In the genomic region with DNA sequence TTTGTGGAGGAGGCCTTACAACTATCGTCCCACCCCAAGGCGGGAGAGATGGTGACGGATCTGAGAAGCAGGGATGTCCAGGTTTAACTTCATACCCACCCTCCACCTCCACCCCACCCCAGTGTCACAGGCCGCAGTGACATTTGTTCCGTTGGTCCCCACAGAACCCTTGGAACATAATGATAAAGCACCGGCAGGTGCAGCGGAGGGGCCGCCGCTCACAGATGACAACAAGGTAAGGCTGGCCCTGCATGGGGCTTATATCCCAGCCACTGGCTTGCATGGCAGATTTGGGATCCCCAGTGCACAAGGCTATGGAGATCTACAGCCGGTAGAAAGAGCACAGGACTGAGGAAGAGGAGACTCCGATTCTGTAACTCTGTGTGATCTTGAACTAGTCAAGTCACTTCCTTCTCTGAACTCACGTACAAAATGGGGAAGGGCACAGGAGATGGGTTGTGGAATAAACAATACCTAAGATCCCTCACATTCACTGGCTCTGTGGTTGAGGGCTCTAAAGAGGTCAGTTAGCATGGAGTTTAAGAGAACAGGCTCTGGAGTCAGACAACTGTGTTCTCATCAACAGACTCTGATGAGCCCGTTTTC, we compare ENCODE assay signal across 8 cellular contexts. TPM values are rescaled to one million over a fixed set of nuclear protein-coding genes. Genes with fewer than 3 reads are reported as not detected.
DNase-seq lines count a peak whose midpoint lies in the region; ATAC-seq lines count a peak whose summit lies in the region.

No MANE protein-coding gene starts in this region.

- peaks cover 7% of the 10 kb centered on the region for H3K36me3 ChIP-seq in iPS-15b (ENCODE audit: control insufficient read depth, insufficient read depth, low read length)

- H3K27ac Mint-ChIP-seq in activated T-helper 17 cell treated with anti-CD3 and anti-CD28 coated beads, Interleukin-2, amount 50 U/mL, for 72 hours: peak overlapping the region; percentile 94
- H3K27ac Mint-ChIP-seq in stimulated activated naive CD8-positive, alpha-beta T cell treated with anti-CD3 and anti-CD28 coated beads, Interleukin-15, amount 100 ng/mL, for 72 hours: peak overlapping the region; percentile 94 to 97

- peaks cover 52% of the 10 kb centered on the region for H3K36me3 Mint-ChIP-seq in activated T-helper 17 cell treated with anti-CD3 and anti-CD28 coated beads, Interleukin-2, amount 50 U/mL, for 72 hours (ENCODE audit: low read depth)

- H3K9me3 Mint-ChIP-seq in activated T-helper 17 cell treated with anti-CD3 and anti-CD28 coated beads, Interleukin-2, amount 50 U/mL, for 72 hours: no peaks in the 10 kb centered on the region
- no peaks in the 10 kb centered on the region for H3K9me3 Mint-ChIP-seq in stimulated activated naive CD8-positive, alpha-beta T cell treated with anti-CD3 and anti-CD28 coated beads, Interleukin-15, amount 100 ng/mL, for 72 hours

- H3K4me1 Mint-ChIP-seq in activated T-helper 17 cell treated with anti-CD3 and anti-CD28 coated beads, Interleukin-2, amount 50 U/mL, for 72 hours: peaks cover 16% of the 10 kb centered on the region
- H3K4me1 Mint-ChIP-seq in stimulated activated naive CD8-positive, alpha-beta T cell treated with anti-CD3 and anti-CD28 coated beads, Interleukin-15, amount 100 ng/mL, for 72 hours: peaks cover 19% of the 10 kb centered on the region

- peak; percentile 9 for ATAC-seq in HG03097 (IDR thresholded peaks at IDR 0.05; ENCODE audit: low FRiP score, unreplicated experiment)
- ATAC-seq in activated T-helper 17 cell treated with anti-CD3 and anti-CD28 coated beads, Interleukin-2, amount 50 U/mL, for 72 hours (replicated peaks): no peak
- no peak for ATAC-seq in stimulated activated naive CD8-positive, alpha-beta T cell treated with anti-CD3 and anti-CD28 coated beads, Interleukin-15, amount 100 ng/mL, for 72 hours
- no peak for ATAC-seq in HG02885 (IDR thresholded peaks at IDR 0.05; ENCODE audit: poor library complexity, unreplicated experiment)

- peak overlapping the region; percentile 88 for H3K4me3 Mint-ChIP-seq in activated T-helper 17 cell treated with anti-CD3 and anti-CD28 coated beads, Interleukin-2, amount 50 U/mL, for 72 hours
- peak overlapping the region; percentile 88 to 91 for H3K4me3 Mint-ChIP-seq in stimulated activated naive CD8-positive, alpha-beta T cell treated with anti-CD3 and anti-CD28 coated beads, Interleukin-15, amount 100 ng/mL, for 72 hours

- no peaks in the 10 kb centered on the region for H3K27me3 Mint-ChIP-seq in activated T-helper 17 cell treated with anti-CD3 and anti-CD28 coated beads, Interleukin-2, amount 50 U/mL, for 72 hours
- no peaks in the 10 kb centered on the region for H3K27me3 Mint-ChIP-seq in stimulated activated naive CD8-positive, alpha-beta T cell treated with anti-CD3 and anti-CD28 coated beads, Interleukin-15, amount 100 ng/mL, for 72 hours

- H3K27me3 ChIP-seq in iPS-15b (ENCODE audit: control insufficient read depth, insufficient read depth, low read length): no peaks in the 10 kb centered on the region

- DNase-seq in AML-193 (lab: John Stamatoyannopoulos, UW) (peak; percentile 52 to 55), hepatic stellate cell (ENCODE audit: low spot score) (no peak), NCI-H526 treated with DMSO at 0.1 percent for 48 hours (lab: John Stamatoyannopoulos, UW) (no peak)
- DNase-seq in stimulated activated naive CD8-positive, alpha-beta T cell treated with anti-CD3 and anti-CD28 coated beads, Interleukin-15, amount 100 ng/mL, for 72 hours: no peak

- H3K9ac ChIP-seq in iPS-15b (ENCODE audit: low read depth, low read length): peak overlapping the region; percentile 74

- no peaks in the 10 kb centered on the region for H3K9me3 ChIP-seq in iPS-15b (ENCODE audit: control insufficient read depth, insufficient read depth, low read length)

- peak overlapping the region; percentile 74 for H3K4me3 ChIP-seq in iPS-15b (ENCODE audit: low read depth, low read length)

- no peaks in the 10 kb centered on the region for H3K4me1 ChIP-seq in iPS-15b (ENCODE audit: control insufficient read depth, insufficient read depth, low read length)

RNA-seq across cellular contexts. Expression of gene DNTTIP1, which starts 0.9 kb away (rescaled TPM):
- 10 to 100 TPM; 13.0 to 26.2 TPM for total RNA-seq in activated T-helper 17 cell treated with anti-CD3 and anti-CD28 coated beads, Interleukin-2, amount 50 U/mL, for 72 hours

RNA-seq across cellular contexts. Expression of gene WFDC3, which starts 0.9 kb away (rescaled TPM):
- total RNA-seq in activated T-helper 17 cell treated with anti-CD3 and anti-CD28 coated beads, Interleukin-2, amount 50 U/mL, for 72 hours: not detected

RNA-seq across cellular contexts. Expression of gene UBE2C, which starts 19.8 kb away (rescaled TPM):
- 100 to 1,000 TPM; 209 to 224 TPM for total RNA-seq in activated T-helper 17 cell treated with anti-CD3 and anti-CD28 coated beads, Interleukin-2, amount 50 U/mL, for 72 hours

RNA-seq across cellular contexts. Expression of gene TNNC2, which starts 34.5 kb away (rescaled TPM):
- under 1 TPM in 1 of 2 donors, not detected in 1; 0.37 TPM for total RNA-seq in activated T-helper 17 cell treated with anti-CD3 and anti-CD28 coated beads, Interleukin-2, amount 50 U/mL, for 72 hours

RNA-seq across cellular contexts. Expression of gene SNX21, which starts 41.0 kb away (rescaled TPM):
- 1 to 10 TPM; 2.2 to 2.6 TPM for total RNA-seq in activated T-helper 17 cell treated with anti-CD3 and anti-CD28 coated beads, Interleukin-2, amount 50 U/mL, for 72 hours

Comparison
In these comparisons a context has a peak if more than half of its experiments do, and no peak if none do; other contexts are left out.
1. DNase-seq: peak in AML-193 (2 of 2); none in stimulated activated naive CD8-positive, alpha-beta T cell treated with anti-CD3 and anti-CD28 coated beads, Interleukin-15, amount 100 ng/mL, for 72 hours (0 of 2), hepatic stellate cell (single experiment) and NCI-H526 treated with DMSO at 0.1 percent for 48 hours (single experiment).